In the genomic region with DNA sequence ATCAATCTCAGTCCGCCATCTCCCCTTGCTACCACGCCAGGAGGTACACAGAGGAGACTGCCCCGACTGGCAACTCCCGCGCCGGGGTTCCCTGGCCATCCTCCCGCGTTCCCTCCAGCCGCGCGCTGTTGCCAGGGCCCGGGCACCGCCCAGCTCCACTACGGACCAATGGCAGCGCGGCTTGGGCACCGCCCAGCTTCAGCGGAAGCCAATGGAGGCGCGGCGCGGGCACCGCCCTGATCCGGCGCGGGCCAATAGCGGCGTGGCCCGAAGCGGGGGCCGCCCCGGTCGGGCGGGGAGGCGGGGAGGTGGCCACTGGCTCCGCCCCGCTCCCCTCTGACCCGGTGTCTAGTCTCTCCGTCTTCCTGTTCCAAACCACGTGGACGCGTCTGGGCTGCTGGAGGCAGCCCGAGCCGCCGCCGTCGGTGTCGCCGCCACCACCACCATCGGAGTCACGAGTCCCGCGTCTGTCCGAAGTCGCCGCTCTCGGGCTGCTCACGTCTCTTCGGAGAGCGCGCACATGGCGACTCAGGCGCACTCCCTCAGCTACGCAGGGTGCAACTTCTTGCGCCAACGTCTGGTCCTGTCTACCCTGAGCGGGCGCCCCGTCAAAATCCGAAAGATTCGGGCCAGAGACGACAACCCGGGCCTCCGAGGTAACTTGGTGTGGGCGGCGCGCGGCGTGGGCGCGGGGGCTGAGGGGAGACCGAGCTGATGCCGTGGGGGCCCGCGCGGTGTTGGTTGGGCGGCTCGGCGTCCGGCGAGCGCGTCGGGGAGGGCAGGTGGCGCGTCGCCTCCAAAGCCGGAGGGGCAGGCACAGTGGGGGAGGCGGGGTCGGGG, we compare ENCODE assay signal across 8 cellular contexts. TPM values are rescaled to one million over a fixed set of nuclear protein-coding genes. Genes with fewer than 3 reads are reported as not detected.
DNase-seq lines count a peak whose midpoint lies in the region; ATAC-seq and TF ChIP-seq lines count a peak whose summit lies in the region.

RCL1 (plus strand) TSS at position 373 of the 840 bp plus-strand sequence; CDS start at position 521, 148 bp downstream.

- peak within 1 kb of the TSS; percentile 86 for H3K27ac Mint-ChIP-seq in activated T-cell treated with anti-CD3 and anti-CD28 coated beads, Interleukin-2, amount 50 U/mL, for 72 hours

- peak within 1 kb of the TSS; percentile 79 for H3K27ac ChIP-seq in KMS-11
- H3K27ac ChIP-seq in Peyer's patch, result peak within 1 kb of the TSS; percentile 68 to 91 (median 86)
- H3K27ac ChIP-seq in esophagus squamous epithelium, result peak within 1 kb of the TSS; percentile 81 to 89 (median 84)

- no peaks in the 10 kb centered on the region for H3K36me3 Mint-ChIP-seq in activated T-cell treated with anti-CD3 and anti-CD28 coated beads, Interleukin-2, amount 50 U/mL, for 72 hours (ENCODE audit: insufficient read depth in 2 of 2)

- H3K4me1 ChIP-seq in KMS-11 (ENCODE audit: low read depth, poor library complexity, severe bottlenecking), result peaks cover 31% of the 10 kb centered on the region
- peaks cover 0 to 16% (median 3%) of the 10 kb centered on the region in 4 donors for H3K4me1 ChIP-seq in Peyer's patch
- peaks cover 9 to 34% (median 11%) of the 10 kb centered on the region in 3 donors for H3K4me1 ChIP-seq in esophagus squamous epithelium

- H2AFZ ChIP-seq in KMS-11 (ENCODE audit: low read depth), result peak within 1 kb of the TSS; percentile 74

- H3K4me3 ChIP-seq in KMS-11 (IDR thresholded peaks at IDR 0.05; ENCODE audit: insufficient read depth, low read depth, low read length) (peak within 1 kb of the TSS; percentile 12), Peyer's patch (peak within 1 kb of the TSS; percentile 72 to 98 (median 88)), esophagus squamous epithelium (peak within 1 kb of the TSS; percentile 74 to 97 (median 88))

- peaks cover 0 to 2% of the 10 kb centered on the region in 2 donors for H3K9me3 Mint-ChIP-seq in activated T-cell treated with anti-CD3 and anti-CD28 coated beads, Interleukin-2, amount 50 U/mL, for 72 hours

- H3K36me3 ChIP-seq in KMS-11 (ENCODE audit: insufficient read depth) (no peaks in the 10 kb centered on the region), Peyer's patch (no peaks in the 10 kb centered on the region), esophagus squamous epithelium (no peaks in the 10 kb centered on the region)

- DNase-seq in DMS53 treated with DMSO at 0.1 percent for 48 hours (lab: John Stamatoyannopoulos, UW; ENCODE audit: unreplicated experiment) (peak; percentile 66), Peyer's patch (peak; percentile 91 to 98 (median 98)), esophagus squamous epithelium (lab: John Stamatoyannopoulos, UW) (peak; percentile 83), myocyte (ENCODE audit: low read depth) (peak; percentile 96)
- DNase-seq in activated T-cell treated with anti-CD3 and anti-CD28 coated beads, Interleukin-2, amount 50 U/mL, for 72 hours, result peak; percentile 98 to 99
- peak; percentile 95 to 98 for DNase-seq in stimulated activated CD8-positive, alpha-beta memory T cell treated with anti-CD3 and anti-CD28 coated beads, Interleukin-7, amount 100 ng/mL, for 48 hours (ENCODE audit: extremely low read depth in 1 of 2, low read depth in 1 of 2)

- H3K4me3 Mint-ChIP-seq in activated T-cell treated with anti-CD3 and anti-CD28 coated beads, Interleukin-2, amount 50 U/mL, for 72 hours, result peak within 1 kb of the TSS; percentile 85 to 99

- H3K79me2 ChIP-seq in KMS-11 (ENCODE audit: insufficient read depth, low read depth), result peaks cover 49% of the 10 kb centered on the region

- no peaks in the 10 kb centered on the region for H3K27me3 Mint-ChIP-seq in activated T-cell treated with anti-CD3 and anti-CD28 coated beads, Interleukin-2, amount 50 U/mL, for 72 hours (ENCODE audit: low read depth)

- peak within 1 kb of the TSS; percentile 92 for H3K9ac ChIP-seq in KMS-11

- 0 to 1% methylated on average over 2 to 19 of the region's 100 CpGs for WGBS in esophagus squamous epithelium, 2 donors

- H3K4me1 Mint-ChIP-seq in activated T-cell treated with anti-CD3 and anti-CD28 coated beads, Interleukin-2, amount 50 U/mL, for 72 hours (ENCODE audit: low read depth), result peaks cover 69% of the 10 kb centered on the region

- H3K9me3 ChIP-seq in Peyer's patch (no peaks in the 10 kb centered on the region), esophagus squamous epithelium (no peaks in the 10 kb centered on the region)

- ATAC-seq in GM21737 (IDR thresholded peaks at IDR 0.05; ENCODE audit: unreplicated experiment), result peak; percentile 96
- peak; percentile 94 to 95 for ATAC-seq in activated T-cell treated with anti-CD3 and anti-CD28 coated beads, Interleukin-2, amount 50 U/mL, for 72 hours (replicated peaks in 1 of 2)

- peak within 1 kb of the TSS; percentile 87 for H3K4me2 ChIP-seq in KMS-11

- peaks cover 12% of the 10 kb centered on the region for H4K20me1 ChIP-seq in KMS-11 (ENCODE audit: insufficient read depth)

- intact Hi-C loops in esophagus squamous epithelium (cut with DNase I), result no loop called here

- TF ChIP-seq CTCF in KMS-11 (conservative IDR thresholded peaks at IDR 0.05; ENCODE audit: low read depth, low read length) (no peak), Peyer's patch (IDR thresholded peaks at IDR 0.05) (no peak), esophagus squamous epithelium (IDR thresholded peaks at IDR 0.05) (no peak)

- no peaks in the 10 kb centered on the region for H3K27me3 ChIP-seq in KMS-11 (ENCODE audit: insufficient read depth, low read depth)
- H3K27me3 ChIP-seq in Peyer's patch, result no peaks in the 10 kb centered on the region
- H3K27me3 ChIP-seq in esophagus squamous epithelium, result no peaks in the 10 kb centered on the region

- TF ChIP-seq POLR2A in Peyer's patch (IDR thresholded peaks at IDR 0.05) (peak; percentile 26 to 58), esophagus squamous epithelium (IDR thresholded peaks at IDR 0.05) (peak in 2 of 4 donors; percentile 63 to 74)

RNA-seq across cellular contexts. Expression of gene RCL1, which starts in this region (rescaled TPM):
- total RNA-seq in Peyer's patch, result 10 to 100 TPM in 3 of 4 donors, 1 to 10 TPM in 1; 7.4 to 28.1 (median 19.5) TPM
- total RNA-seq in activated T-cell treated with anti-CD3 and anti-CD28 coated beads, Interleukin-2, amount 50 U/mL, for 72 hours, result 10 to 100 TPM; 29.7 to 38.8 TPM
- 10 to 100 TPM; 13.8 to 28.0 (median 16.5) TPM for total RNA-seq in esophagus squamous epithelium
- 11.7 and 12.1 TPM in 2 replicates for total RNA-seq in myocyte
- polyA plus RNA-seq in myocyte (2012), result 6.5 TPM

Comparison
In these comparisons a context has a peak if more than half of its experiments do, and no peak if none do; other contexts are left out.
1. Peak in every context shown above with its lines: DNase-seq, ATAC-seq, H3K4me3 ChIP-seq and H3K27ac ChIP-seq.
2. H3K4me3 ChIP-seq: peak in every context shown above with its lines; median percentile 88 in Peyer's patch; 88 in esophagus squamous epithelium; 12 in KMS-11.